In the genomic region with DNA sequence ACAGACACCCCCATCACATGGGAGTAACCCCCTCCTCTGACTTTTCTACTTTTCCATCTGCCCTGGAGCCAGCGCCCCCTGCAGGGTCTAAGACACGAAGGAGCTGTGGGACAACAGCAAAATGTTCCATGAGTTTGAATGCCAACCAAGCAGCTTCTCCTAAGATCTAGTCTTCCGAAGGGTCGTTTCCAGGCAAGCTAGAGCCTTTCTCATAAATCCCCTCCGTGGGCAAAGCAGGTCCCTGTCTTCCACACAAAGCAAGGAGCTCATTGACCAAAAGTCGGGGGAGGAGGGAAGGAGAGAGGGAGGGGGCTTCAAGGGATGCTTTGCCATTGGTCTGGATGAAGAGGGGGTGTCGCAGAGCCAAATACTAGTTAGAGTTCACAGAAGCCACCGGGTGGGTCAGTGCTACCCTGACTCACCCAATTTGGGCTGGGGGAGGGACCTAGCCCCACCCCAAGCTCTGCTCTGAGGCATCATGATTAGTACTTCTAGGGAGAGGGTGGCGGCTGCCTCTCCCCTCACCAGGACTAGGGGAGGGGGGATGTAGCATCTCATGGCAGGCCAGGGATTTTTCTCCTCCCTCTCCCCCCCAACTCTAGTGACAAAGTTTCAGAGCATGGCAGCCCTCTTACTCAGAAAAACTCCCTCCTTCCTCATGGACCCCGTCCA, we compare ENCODE assay signal across 9 cellular contexts. TPM values are rescaled to one million over a fixed set of nuclear protein-coding genes. Genes with fewer than 3 reads are reported as not detected.
DNase-seq lines count a peak whose midpoint lies in the region; ATAC-seq and TF ChIP-seq lines count a peak whose summit lies in the region.
"Had no signal": no experiment of that assay in that cellular context is flagged by ENCODE, and none has a peak within 500 bp of the region (broad histone marks: within the 10 kb centered on the region; RNA-seq: fewer than 3 reads in every experiment).

No MANE protein-coding gene starts in this region.

- H3K27me3 ChIP-seq in heart left ventricle: peaks cover 0 to 58% (median 9%) of the 10 kb centered on the region in 9 donors
- H3K27me3 ChIP-seq in right atrium auricular region: no peaks in the 10 kb centered on the region
- H3K27me3 ChIP-seq in suprapubic skin: peaks cover 62% of the 10 kb centered on the region

- peak in 1 of 4 donors; percentile 4 for ATAC-seq in heart left ventricle
- no peak for ATAC-seq in Right ventricle myocardium superior (ENCODE audit: poor library complexity)
- no peak for ATAC-seq in T-helper 17 cell
- ATAC-seq in GM19023 (IDR thresholded peaks at IDR 0.05; ENCODE audit: unreplicated experiment): no peak

- no peak for TF ChIP-seq EP300 in suprapubic skin (IDR thresholded peaks at IDR 0.05)

- peak overlapping the region; percentile 73 for H3K4me3 Mint-ChIP-seq in T-helper 17 cell

- peaks cover 21% of the 10 kb centered on the region for H3K4me1 Mint-ChIP-seq in T-helper 17 cell

- H3K27ac ChIP-seq in heart left ventricle: peak overlapping the region in 5 of 12 donors; percentile 27 to 75 (median 54)
- H3K27ac ChIP-seq in right atrium auricular region: peak overlapping the region; percentile 15 to 73
- H3K27ac ChIP-seq in suprapubic skin: no peak overlapping the region

- H3K27me3 Mint-ChIP-seq in T-helper 17 cell: peaks cover 84% of the 10 kb centered on the region

- H3K36me3 Mint-ChIP-seq in T-helper 17 cell (ENCODE audit: low read depth): peaks cover 5% of the 10 kb centered on the region

- 42 to 49% (median 46%) methylated on average over 10 of the region's 10 CpGs for WGBS in heart left ventricle, 4 donors
- 50% methylated on average over 9 of the region's 10 CpGs for WGBS in suprapubic skin

- H3K4me1 ChIP-seq in heart left ventricle: peaks cover 0 to 22% (median 3%) of the 10 kb centered on the region in 12 donors
- H3K4me1 ChIP-seq in right atrium auricular region: peaks cover 0 to 17% of the 10 kb centered on the region in 2 donors
- H3K4me1 ChIP-seq in suprapubic skin: peaks cover 19% of the 10 kb centered on the region

- peak overlapping the region; percentile 37 for H3K27ac Mint-ChIP-seq in T-helper 17 cell

- TF ChIP-seq POLR2A in heart left ventricle (IDR thresholded peaks at IDR 0.05): no peak
- TF ChIP-seq POLR2A in suprapubic skin (IDR thresholded peaks at IDR 0.05): no peak

- intact Hi-C loops in heart left ventricle (cut with DNase I): no loop called here
- intact Hi-C loops in Right ventricle myocardium superior (cut with DNase I): no loop called here

- TF ChIP-seq CTCF in heart left ventricle (IDR thresholded peaks at IDR 0.05) (peak in 6 of 12 donors; percentile 17 to 39 (median 29)), right atrium auricular region (IDR thresholded peaks at IDR 0.05) (peak in 1 of 2 donors; percentile 40), suprapubic skin (IDR thresholded peaks at IDR 0.05) (no peak)

- no peaks in the 10 kb centered on the region for H3K36me3 ChIP-seq in heart left ventricle
- no peaks in the 10 kb centered on the region for H3K36me3 ChIP-seq in right atrium auricular region
- H3K36me3 ChIP-seq in suprapubic skin: no peaks in the 10 kb centered on the region

- H3K4me3 ChIP-seq in heart left ventricle (peak overlapping the region in 9 of 12 donors; percentile 57 to 86 (median 66)), right atrium auricular region (peak overlapping the region; percentile 61 to 62), suprapubic skin (peak overlapping the region; percentile 60)

- DNase-seq in heart left ventricle (no peak), Right ventricle myocardium superior (no peak), T-helper 17 cell (no peak), right atrium auricular region (ENCODE audit: low spot score) (no peak), suprapubic skin (ENCODE audit: low spot score in 2 of 2) (no peak), LoVo (ENCODE audit: low spot score) (no peak), NCI-H446 (lab: John Stamatoyannopoulos, UW) (no peak)

- no peaks in the 10 kb centered on the region for H3K9me3 ChIP-seq in heart left ventricle
- no peaks in the 10 kb centered on the region for H3K9me3 ChIP-seq in T-helper 17 cell (ENCODE audit: control insufficient read depth, low read length, poor library complexity, severe bottlenecking)
- no peaks in the 10 kb centered on the region for H3K9me3 ChIP-seq in right atrium auricular region
- no peaks in the 10 kb centered on the region for H3K9me3 ChIP-seq in suprapubic skin

RNA-seq across cellular contexts. Expression of a gene that starts 1.6 kb away (rescaled TPM):
- total RNA-seq in heart left ventricle (1 to 10 TPM; 3.5 to 8.7 (median 5.6) TPM), Right ventricle myocardium superior (5.4 TPM), T-helper 17 cell (not detected), right atrium auricular region (1 to 10 TPM in 1 of 2 donors, under 1 TPM in 1; 0.93 to 2.9 TPM), suprapubic skin (under 1 TPM; 0.40 to 0.86 (median 0.61) TPM)
- polyA plus RNA-seq in heart left ventricle: 1 to 10 TPM; 2.1 to 2.4 TPM
- total RNA-seq: subcutaneous adipose tissue had no signal

RNA-seq across cellular contexts. Expression of a gene that starts 39.8 kb away (rescaled TPM):
- total RNA-seq in heart left ventricle: 1 to 10 TPM in 3 of 9 donors, under 1 TPM in 1, not detected in 5; 0.93 to 2.0 (median 1.5) TPM
- not detected for polyA plus RNA-seq in heart left ventricle
- not detected for total RNA-seq in Right ventricle myocardium superior
- total RNA-seq in T-helper 17 cell: not detected
- total RNA-seq in right atrium auricular region: not detected
- not detected for total RNA-seq in suprapubic skin
- total RNA-seq: subcutaneous adipose tissue had no signal
